Comparison of ENCODE assay signal across 19 cellular contexts in genomic region chr4:24570574-24571236, GRCh38. TPM values are rescaled to one million over a fixed set of nuclear protein-coding genes. Genes with fewer than 3 reads are reported as not detected.
DNase-seq lines count a peak whose midpoint lies in the region; ATAC-seq, FAIRE-seq and TF ChIP-seq lines count a peak whose summit lies in the region.
"Had no signal": no experiment of that assay in that cellular context is flagged by ENCODE, and none has a peak within 500 bp of the region (broad histone marks: within the 10 kb centered on the region; RNA-seq: fewer than 3 reads in every experiment).

No MANE protein-coding gene starts in this region.

- BruUV-seq in K562 (replicated peaks; lab: Mats Ljungman, UMichigan) = no TSS peak

- peaks cover 32% of the 10 kb centered on the region for H3K4me1 ChIP-seq in CD4-positive, CD25-positive, alpha-beta regulatory T cell (ENCODE audit: control insufficient read depth, insufficient read depth, low read length, poor library complexity, severe bottlenecking)
- H3K4me1 ChIP-seq in CD4-positive, alpha-beta memory T cell (ENCODE audit: insufficient read depth, low read length) = peaks cover 68% of the 10 kb centered on the region
- H3K4me1 ChIP-seq in K562 (replicated peaks in 1 of 2; ENCODE audit: control insufficient read depth in 2 of 2, insufficient read depth in 2 of 2, low read length in 2 of 2) = no peaks in the 10 kb centered on the region; a peak in 1 of 5 replicates
- H3K4me1 ChIP-seq: BLaER1 had no signal

- TF ChIP-seq POLR2A in K562 (conservative IDR thresholded peaks at IDR 0.05) = no peak

- H3K27ac Mint-ChIP-seq in CD4-positive, CD25-positive, alpha-beta regulatory T cell = peak overlapping the region; percentile 22 to 33 (median 29)
- peak overlapping the region in 6 of 7 donors; percentile 18 to 56 (median 44) for H3K27ac Mint-ChIP-seq in CD4-positive, alpha-beta memory T cell
- H3K27ac Mint-ChIP-seq in stimulated activated naive B cell treated with anti-CD40 and anti-IgM and Interleukin-4, amounts not matched to agents 10 μg/mL and 1 μg/mL and 100 μg/mL, for 72 hours = no peak overlapping the region

- H3K27me3 ChIP-seq in CD4-positive, CD25-positive, alpha-beta regulatory T cell (ENCODE audit: control insufficient read depth, insufficient read depth, low read length) = no peaks in the 10 kb centered on the region
- no peaks in the 10 kb centered on the region for H3K27me3 ChIP-seq in CD4-positive, alpha-beta memory T cell (ENCODE audit: insufficient read depth, low read length)
- no peaks in the 10 kb centered on the region for H3K27me3 ChIP-seq in K562 (ENCODE audit: control insufficient read depth in 2 of 2, insufficient read depth in 2 of 2, low read length in 2 of 2)
- H3K27me3 ChIP-seq: BLaER1, upper lobe of right lung had no signal

- peak overlapping the region; percentile 30 for H3K27ac ChIP-seq in CD4-positive, CD25-positive, alpha-beta regulatory T cell (ENCODE audit: insufficient read depth, low read length, poor library complexity, severe bottlenecking)
- H3K27ac ChIP-seq in CD4-positive, alpha-beta memory T cell (ENCODE audit: low read depth, low read length) = no peak overlapping the region
- no peak overlapping the region for H3K27ac ChIP-seq in K562 (ENCODE audit: extremely low read depth, low read depth, low read length)
- H3K27ac ChIP-seq: BLaER1, upper lobe of right lung had no signal

- TF ChIP-seq EP300 in K562 (IDR thresholded peaks at IDR 0.05; ENCODE audit: low read length) = no peak

- peaks cover 58% of the 10 kb centered on the region for H3K36me3 ChIP-seq in CD4-positive, CD25-positive, alpha-beta regulatory T cell (ENCODE audit: control insufficient read depth, insufficient read depth, low read length)
- peaks cover 7% of the 10 kb centered on the region for H3K36me3 ChIP-seq in CD4-positive, alpha-beta memory T cell (ENCODE audit: insufficient read depth, low read length)
- peaks cover 94% of the 10 kb centered on the region for H3K36me3 ChIP-seq in K562 (ENCODE audit: control insufficient read depth, insufficient read depth, low read length)

- H2AFZ ChIP-seq in K562 (ENCODE audit: low read depth, low read length) = no peak overlapping the region

- peaks cover 21% of the 10 kb centered on the region for H4K20me1 ChIP-seq in K562 (replicated peaks; ENCODE audit: control insufficient read depth, insufficient read depth, low read length)

- no peak for TF ChIP-seq CTCF in K562 (IDR thresholded peaks at IDR 0.05 in 2 of 3, conservative IDR thresholded peaks at IDR 0.05 in 1 of 3; ENCODE audit: insufficient read depth in 2 of 3, low read depth in 1 of 3, low read length in 3 of 3)

- no peak overlapping the region for H3K9ac ChIP-seq in K562 (ENCODE audit: insufficient read depth in 1 of 2, low read depth in 2 of 2, low read length in 2 of 2)
- H3K9ac ChIP-seq: BLaER1 had no signal

- H3K4me3 ChIP-seq in CD4-positive, CD25-positive, alpha-beta regulatory T cell (ENCODE audit: low read depth, low read length) = peak overlapping the region; percentile 56
- H3K4me3 ChIP-seq in CD4-positive, alpha-beta memory T cell (ENCODE audit: low read length in 2 of 2) = no peak overlapping the region
- H3K4me3 ChIP-seq in K562 = no peak overlapping the region
- H3K4me3 ChIP-seq: BLaER1, upper lobe of right lung had no signal

- FAIRE-seq in K562 (lab: Jason Lieb, UNC) = no peak
- FAIRE-seq: GM12891 had no signal

- no peak overlapping the region for H3K4me2 ChIP-seq in K562 (ENCODE audit: insufficient read depth, low read length)
- H3K4me2 ChIP-seq: BLaER1 had no signal

- CTCF ChIA-PET in CD4-positive, alpha-beta memory T cell (lab: Charles Lee; ENCODE audit: partially characterized antibody) = no interaction called here
- CTCF ChIA-PET in K562 (lab: Yijun Ruan, JAX; ENCODE audit: low intra/inter-chr PET ratio) = no interaction called here

- POLR2A ChIA-PET in CD4-positive, alpha-beta memory T cell (lab: Charles Lee; ENCODE audit: partially characterized antibody) = interaction anchor here (3.8 kb wide), 1 partner anchor 14 kb away, joined by 15 read pairs; the partner anchor contains the start of gene DHX15
- POLR2A ChIA-PET in K562 (lab: Yijun Ruan, JAX) = interaction anchor here (1.3 to 2.7 kb wide), 5 partner anchors 9 to 14 kb away, joined by 3 to 11 read pairs (median 4); partner anchors contain the start of gene DHX15

- H3K4me1 Mint-ChIP-seq in CD4-positive, CD25-positive, alpha-beta regulatory T cell = peaks cover 38 to 87% (median 72%) of the 10 kb centered on the region in 4 donors
- H3K4me1 Mint-ChIP-seq in CD4-positive, alpha-beta memory T cell = peaks cover 53 to 86% (median 72%) of the 10 kb centered on the region in 4 donors
- peaks cover 23 to 63% of the 10 kb centered on the region in 2 donors for H3K4me1 Mint-ChIP-seq in stimulated activated naive B cell treated with anti-CD40 and anti-IgM and Interleukin-4, amounts not matched to agents 10 μg/mL and 1 μg/mL and 100 μg/mL, for 72 hours

- in situ Hi-C loops in K562 (cut with MboI) = no loop called here

- H3K9me3 Mint-ChIP-seq in CD4-positive, CD25-positive, alpha-beta regulatory T cell = no peaks in the 10 kb centered on the region
- no peaks in the 10 kb centered on the region for H3K9me3 Mint-ChIP-seq in CD4-positive, alpha-beta memory T cell
- no peaks in the 10 kb centered on the region for H3K9me3 Mint-ChIP-seq in stimulated activated naive B cell treated with anti-CD40 and anti-IgM and Interleukin-4, amounts not matched to agents 10 μg/mL and 1 μg/mL and 100 μg/mL, for 72 hours
- H3K9me3 Mint-ChIP-seq: natural killer cell treated with Interleukin-12 subunit alpha and Interleukin-12 subunit beta and Interleukin-15 and Interleukin-18, amount 100 ng/mL, for 72 hours had no signal

- intact Hi-C loops in CD4-positive, alpha-beta memory T cell (cut with micrococcal nuclease) = no loop called here
- intact Hi-C loops in K562 (cut with micrococcal nuclease) = no loop called here

- no peak for DNase-seq in CD4-positive, CD25-positive, alpha-beta regulatory T cell
- DNase-seq in CD4-positive, alpha-beta memory T cell = no peak
- DNase-seq in K562 (ENCODE audit: extremely low read depth in 1 of 4, low spot score in 3 of 4) (no peak), SIG-M5 (lab: John Stamatoyannopoulos, UW) (no peak), NCI-H2171 treated with DMSO at 0.1 percent for 48 hours (lab: John Stamatoyannopoulos, UW) (no peak), NCI-H510A treated with DMSO at 0.1 percent for 48 hours (lab: John Stamatoyannopoulos, UW) (no peak)
- no peak for DNase-seq in stimulated activated naive B cell treated with anti-CD40 and anti-IgM and Interleukin-4, amounts not matched to agents 10 μg/mL and 1 μg/mL and 100 μg/mL, for 72 hours
- DNase-seq: activated effector memory CD4-positive, alpha-beta T cell treated with anti-CD3 and anti-CD28 coated beads, Interleukin-2, amount 50 U/mL, for 16 hours; foreskin fibroblast; GOT3; NCI-H1417; NCI-H345; PC-3; upper lobe of right lung had no signal

- peak overlapping the region; percentile 22 to 42 (median 31) for H3K4me3 Mint-ChIP-seq in CD4-positive, CD25-positive, alpha-beta regulatory T cell
- peak overlapping the region; percentile 14 to 66 (median 34) for H3K4me3 Mint-ChIP-seq in CD4-positive, alpha-beta memory T cell
- H3K4me3 Mint-ChIP-seq in stimulated activated naive B cell treated with anti-CD40 and anti-IgM and Interleukin-4, amounts not matched to agents 10 μg/mL and 1 μg/mL and 100 μg/mL, for 72 hours = peak overlapping the region in 1 of 2 donors; percentile 28
- H3K4me3 Mint-ChIP-seq: natural killer cell treated with Interleukin-12 subunit alpha and Interleukin-12 subunit beta and Interleukin-15 and Interleukin-18, amount 100 ng/mL, for 72 hours had no signal

- peak in 1 of 2 donors; percentile 47 for ATAC-seq in CD4-positive, CD25-positive, alpha-beta regulatory T cell (ENCODE audit: low read depth in 2 of 2)
- ATAC-seq in GM21786 (IDR thresholded peaks at IDR 0.05; ENCODE audit: unreplicated experiment) (peak; percentile 21), K562 (peak; percentile 45)
- no peak for ATAC-seq in stimulated activated naive B cell treated with anti-CD40 and anti-IgM and Interleukin-4, amounts not matched to agents 10 μg/mL and 1 μg/mL and 100 μg/mL, for 72 hours (replicated peaks)
- ATAC-seq: left lobe of liver, PC-3, upper lobe of right lung had no signal

- peaks cover 99% of the 10 kb centered on the region for H3K79me2 ChIP-seq in K562 (ENCODE audit: control insufficient read depth, insufficient read depth, low read length)

- H3K27me3 Mint-ChIP-seq in CD4-positive, CD25-positive, alpha-beta regulatory T cell = no peaks in the 10 kb centered on the region
- no peaks in the 10 kb centered on the region for H3K27me3 Mint-ChIP-seq in CD4-positive, alpha-beta memory T cell
- H3K27me3 Mint-ChIP-seq in stimulated activated naive B cell treated with anti-CD40 and anti-IgM and Interleukin-4, amounts not matched to agents 10 μg/mL and 1 μg/mL and 100 μg/mL, for 72 hours = no peaks in the 10 kb centered on the region
- H3K27me3 Mint-ChIP-seq: natural killer cell treated with Interleukin-12 subunit alpha and Interleukin-12 subunit beta and Interleukin-15 and Interleukin-18, amount 100 ng/mL, for 72 hours had no signal

- peaks cover 39% of the 10 kb centered on the region for H3K36me3 Mint-ChIP-seq in CD4-positive, CD25-positive, alpha-beta regulatory T cell
- peaks cover 53 to 64% of the 10 kb centered on the region in 2 donors for H3K36me3 Mint-ChIP-seq in CD4-positive, alpha-beta memory T cell
- peaks cover 43 to 62% of the 10 kb centered on the region in 2 donors for H3K36me3 Mint-ChIP-seq in stimulated activated naive B cell treated with anti-CD40 and anti-IgM and Interleukin-4, amounts not matched to agents 10 μg/mL and 1 μg/mL and 100 μg/mL, for 72 hours

- WGBS in K562 (ENCODE audit: insufficient coverage, low coverage, missing lambda C conversion rate) = 72% methylated on average over 5 of the region's 5 CpGs

- H3K9me1 ChIP-seq in K562 (ENCODE audit: control insufficient read depth, insufficient read depth, low read length) = no peaks in the 10 kb centered on the region

- H3K9me3 ChIP-seq in CD4-positive, CD25-positive, alpha-beta regulatory T cell (ENCODE audit: control insufficient read depth in 2 of 2, low read length in 2 of 2) = no peaks in the 10 kb centered on the region
- H3K9me3 ChIP-seq in CD4-positive, alpha-beta memory T cell (ENCODE audit: control insufficient read depth in 1 of 2, low read length in 2 of 2) = no peaks in the 10 kb centered on the region
- H3K9me3 ChIP-seq in K562 (replicated peaks; ENCODE audit: control insufficient read depth, insufficient read depth, low read depth, low read length) = no peaks in the 10 kb centered on the region
- H3K9me3 ChIP-seq: upper lobe of right lung had no signal

- TF ChIP-seq RAD21 in K562 (CRISPR knock-in tag; conservative IDR thresholded peaks at IDR 0.05 in 1 of 2, IDR thresholded peaks at IDR 0.05 in 1 of 2) = no peak

RNA-seq across cellular contexts. Expression of gene DHX15, which starts 13.6 kb away (rescaled TPM):
- total RNA-seq in CD4-positive, CD25-positive, alpha-beta regulatory T cell = 169 TPM
- 10 to 100 TPM; 43.2 to 72.0 (median 50.4) TPM for polyA plus RNA-seq in CD4-positive, CD25-positive, alpha-beta regulatory T cell
- 100 to 1,000 TPM; 129 to 131 TPM for total RNA-seq in CD4-positive, alpha-beta memory T cell
- 10 to 100 TPM; 33.3 to 60.5 TPM for polyA plus RNA-seq in CD4-positive, alpha-beta memory T cell
- 149 and 483 TPM in 2 replicates for total RNA-seq in K562 (2011; cell fraction: chromatin; rRNA removed; ENCODE audit: low replicate concordance)
- total RNA-seq in K562 (2011; cell fraction: nucleolus; rRNA removed) = 76.7 and 115 TPM in 2 replicates
- 182 and 282 TPM in 2 replicates for total RNA-seq in K562 (2011; cell fraction: nucleoplasm; rRNA removed)
- total RNA-seq in K562 (2014; rRNA removed) = 165 and 237 TPM in 2 replicates
- total RNA-seq in K562 (2014; rRNA removed; fragmentation: Illumina TruSeq; extraction: Trizol) = 287 and 313 TPM in 2 replicates
- 232 and 259 TPM in 2 replicates for total RNA-seq in K562 (2015; rRNA removed; fragmentation: Illumina TruSeq; extraction: Trizol)
- total RNA-seq in K562 (2021) = 179 and 189 TPM in 2 replicates
- polyA plus RNA-seq in K562 (2011; rRNA removed) = 225 and 281 TPM in 2 replicates
- 64.0 and 122 TPM in 2 replicates for polyA plus RNA-seq in K562 (2011; cell fraction: cytosol; rRNA removed)
- polyA plus RNA-seq in K562 (2011; cell fraction: nucleus; rRNA removed) = 258 and 370 TPM in 2 replicates
- polyA plus RNA-seq in K562 (2012) = 97.1 and 136 TPM in 2 replicates
- 200 and 208 TPM in 2 replicates for polyA plus RNA-seq in K562 (2014; fragmentation: Illumina TruSeq; extraction: Trizol)
- 100 to 1,000 TPM; 177 to 240 TPM for polyA plus RNA-seq in K562 (2014; fragmentation: Nextera tagmentation; extraction: Ambion mirVana)
- polyA plus RNA-seq in K562 (2014; rRNA removed) = 176 and 208 TPM in 2 replicates
- polyA minus RNA-seq in K562 (2011; rRNA and poly(A)+ RNA removed) = 408 and 460 TPM in 2 replicates
- 78.3 and 119 TPM in 2 replicates for polyA minus RNA-seq in K562 (2011; cell fraction: cytosol; rRNA and poly(A)+ RNA removed)
- 251 and 412 TPM in 2 replicates for polyA minus RNA-seq in K562 (2011; cell fraction: nucleus; rRNA and poly(A)+ RNA removed)

Comparison
In these comparisons a context has a peak if more than half of its experiments do, and no peak if none do; other contexts are left out.
1. ATAC-seq: peak in GM21786 (single experiment) and K562 (single experiment); none in stimulated activated naive B cell treated with anti-CD40 and anti-IgM and Interleukin-4, amounts not matched to agents 10 μg/mL and 1 μg/mL and 100 μg/mL, for 72 hours (0 of 2).